8 cellular contexts compared by ENCODE assay signal in genomic region chr6:31734703-31735500, GRCh38. TPM values are rescaled to one million over a fixed set of nuclear protein-coding genes. Genes with fewer than 3 reads are reported as not detected.
A peak's percentile ranks its signal among the peaks of the same experiment; 100 is the strongest.
DNase-seq lines count a peak whose midpoint lies in the region; ATAC-seq and TF ChIP-seq lines count a peak whose summit lies in the region.

No MANE protein-coding gene starts in this region.

- DNase-seq in GM06990 (ENCODE audit: extremely low read depth, insufficient read length) (peak; percentile 73), HUDEP-2 (lab: John Stamatoyannopoulos, UW; ENCODE audit: unreplicated experiment in 76 of 76) (peak in 40 of 76 experiments; percentile 13 to 71 (median 43)), T1000 (lab: John Stamatoyannopoulos, UW) (peak; percentile 44), iris pigment epithelial cell (ENCODE audit: low read depth) (peak; percentile 79)
- DNase-seq in stimulated activated CD4-positive, alpha-beta T cell treated with anti-CD3 and anti-CD28 coated beads, Interleukin-4, amount 100 ng/mL, for 1 hour, result peak; percentile 43

- peaks cover 11% of the 10 kb centered on the region for H3K36me3 ChIP-seq in GM06990 (ENCODE audit: control insufficient read depth, insufficient read depth, low read length)

- H3K4me3 ChIP-seq in GM06990 (replicated peaks; ENCODE audit: low read depth, low read length), result peak overlapping the region; percentile 84

- no peaks in the 10 kb centered on the region for H3K27me3 ChIP-seq in GM06990 (replicated peaks; ENCODE audit: control insufficient read depth, insufficient read depth, low read length)

- peaks cover 18% of the 10 kb centered on the region for H3K27me3 Mint-ChIP-seq in brain

- TF ChIP-seq CTCF in GM06990 (IDR thresholded peaks at IDR 0.05; ENCODE audit: insufficient read depth, low read length, poor library complexity, severe bottlenecking) (no peak), brain (conservative IDR thresholded peaks at IDR 0.05) (no peak)

- H3K4me1 Mint-ChIP-seq in brain, result peaks cover 80% of the 10 kb centered on the region

- no peak for ATAC-seq in HG03565 (IDR thresholded peaks at IDR 0.05; ENCODE audit: unreplicated experiment)
- ATAC-seq in HG03378 (IDR thresholded peaks at IDR 0.05; ENCODE audit: unreplicated experiment), result no peak

- peak overlapping the region; percentile 94 to 97 (median 96) for H3K27ac Mint-ChIP-seq in brain

- peaks cover 28% of the 10 kb centered on the region for H3K36me3 Mint-ChIP-seq in brain

- peaks cover 0 to 2% (median 0%) of the 10 kb centered on the region in 5 experiments for H3K9me3 Mint-ChIP-seq in brain

- peak overlapping the region; percentile 90 to 98 (median 95) for H3K4me3 Mint-ChIP-seq in brain

RNA-seq across cellular contexts. Expression of gene CLIC1, which starts 1.4 kb away (rescaled TPM):
- 424 TPM for polyA plus RNA-seq in brain (ENCODE audit: insufficient read depth, low read depth, low replicate concordance)

RNA-seq across cellular contexts. Expression of gene MSH5, which starts 4.9 kb away (rescaled TPM):
- polyA plus RNA-seq in brain (ENCODE audit: insufficient read depth, low read depth, low replicate concordance), result 3.1 TPM

RNA-seq across cellular contexts. Expression of gene DDAH2, which starts 5.8 kb away (rescaled TPM):
- 284 TPM for polyA plus RNA-seq in brain (ENCODE audit: insufficient read depth, low read depth, low replicate concordance)

RNA-seq across cellular contexts. Expression of gene MPIG6B, which starts 11.7 kb away (rescaled TPM):
- polyA plus RNA-seq in brain (ENCODE audit: insufficient read depth, low read depth, low replicate concordance), result 0.39 TPM

RNA-seq across cellular contexts. Expression of gene LY6G6C, which starts 13.4 kb away (rescaled TPM):
- polyA plus RNA-seq in brain (ENCODE audit: insufficient read depth, low read depth, low replicate concordance), result not detected
